Comparison of ENCODE assay signal across 7 cellular contexts in the genomic region with DNA sequence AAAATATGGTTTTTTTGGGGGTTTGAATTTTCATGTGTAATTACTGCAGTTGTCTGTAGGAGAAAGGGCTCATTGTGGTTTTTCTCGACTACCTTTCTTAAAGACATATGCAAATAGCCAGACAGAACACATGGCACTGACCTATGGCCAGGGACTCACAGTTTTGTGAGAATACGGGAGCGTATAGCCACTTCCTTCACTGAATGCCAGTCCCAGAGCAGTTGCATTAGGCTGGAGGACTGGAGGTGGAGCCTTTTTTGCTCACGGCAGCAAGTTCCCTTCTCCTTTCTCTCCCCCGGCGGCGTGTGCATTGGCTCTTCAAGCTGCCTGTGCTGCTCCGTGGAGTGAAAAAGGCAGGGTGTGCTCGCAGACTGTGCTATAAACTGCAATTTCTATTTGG.
DNase-seq lines count a peak whose midpoint lies in the region; ATAC-seq and TF ChIP-seq lines count a peak whose summit lies in the region.

No MANE protein-coding gene starts in this region.

- peak; percentile 86 for ATAC-seq in GM18861 (IDR thresholded peaks at IDR 0.05; ENCODE audit: unreplicated experiment)
- peak; percentile 65 for ATAC-seq in HG02885 (IDR thresholded peaks at IDR 0.05; ENCODE audit: poor library complexity, unreplicated experiment)

- no peaks in the 10 kb centered on the region for H3K27me3 ChIP-seq in testis

- H3K4me1 ChIP-seq in mesodermal cell (ENCODE audit: control insufficient read depth, insufficient read depth, low read length, poor library complexity, severe bottlenecking), result no peaks in the 10 kb centered on the region
- H3K4me1 ChIP-seq in testis, result peaks cover 21% of the 10 kb centered on the region

- WGBS in mesodermal cell (ENCODE audit: insufficient coverage in 2 of 2), 2 experiments, result 11 to 31% methylated on average over 5 to 6 of the region's 9 CpGs
- WGBS in testis, 2 donors, result 16 to 30% methylated on average over 6 to 9 of the region's 9 CpGs

- H3K36me3 ChIP-seq in SK-N-MC (ENCODE audit: insufficient read depth, low read length) (peaks cover 12% of the 10 kb centered on the region; the same call in 1 of the 2 replicates), mesodermal cell (ENCODE audit: control insufficient read depth, insufficient read depth, low read length) (no peaks in the 10 kb centered on the region), testis (ENCODE audit: low read depth, missing control alignments) (no peaks in the 10 kb centered on the region)

- H3K9me3 ChIP-seq in SK-N-MC (ENCODE audit: low read depth, low read length), result no peaks in the 10 kb centered on the region
- H3K9me3 ChIP-seq in mesodermal cell (ENCODE audit: control insufficient read depth, low read length), result no peaks in the 10 kb centered on the region
- H3K9me3 ChIP-seq in testis, result no peaks in the 10 kb centered on the region

- intact Hi-C loops in testis (cut with DNase I; ENCODE audit: low total_unique reads), result no loop called here

- H3K4me3 ChIP-seq in SK-N-MC (peak overlapping the region; percentile 93), epithelial cell of proximal tubule (ENCODE audit: low read depth, low read length) (peak overlapping the region; percentile 66), mesodermal cell (ENCODE audit: extremely low read depth, insufficient read depth, low read length, poor library complexity, severe bottlenecking) (no peak overlapping the region), testis (no peak overlapping the region)

- no peak for TF ChIP-seq POLR2A in testis (IDR thresholded peaks at IDR 0.05)

- H3K27ac ChIP-seq in SK-N-MC (peak overlapping the region; percentile 87), mesodermal cell (ENCODE audit: low read depth, low read length, severe bottlenecking) (peak overlapping the region; percentile 32), testis (no peak overlapping the region)

- H3K9ac ChIP-seq in SK-N-MC (ENCODE audit: insufficient read length), result peak overlapping the region; percentile 83

- no peak for DNase-seq in SK-N-MC (ENCODE audit: low read depth, low spot score)
- no peak for DNase-seq in epithelial cell of proximal tubule (ENCODE audit: low read depth)
- DNase-seq in testis, result peak; percentile 72
- DNase-seq in NCI-H446 treated with DMSO at 0.1 percent for 48 hours (lab: John Stamatoyannopoulos, UW), result no peak

- TF ChIP-seq CTCF in epithelial cell of proximal tubule (conservative IDR thresholded peaks at IDR 0.05; ENCODE audit: low read depth, low read length) (peak; percentile 4), testis (IDR thresholded peaks at IDR 0.05) (no peak)

Comparison
In these comparisons a context has a peak if more than half of its experiments do, and no peak if none do; other contexts are left out.
1. H3K27ac ChIP-seq: peak in SK-N-MC (single experiment) and mesodermal cell (single experiment); none in testis (0 of 2).
2. H3K4me3 ChIP-seq: peak in SK-N-MC (single experiment) and epithelial cell of proximal tubule (single experiment); none in mesodermal cell (single experiment) and testis (0 of 2).